Comparison of ENCODE assay signal across 8 cellular contexts in the genomic region with DNA sequence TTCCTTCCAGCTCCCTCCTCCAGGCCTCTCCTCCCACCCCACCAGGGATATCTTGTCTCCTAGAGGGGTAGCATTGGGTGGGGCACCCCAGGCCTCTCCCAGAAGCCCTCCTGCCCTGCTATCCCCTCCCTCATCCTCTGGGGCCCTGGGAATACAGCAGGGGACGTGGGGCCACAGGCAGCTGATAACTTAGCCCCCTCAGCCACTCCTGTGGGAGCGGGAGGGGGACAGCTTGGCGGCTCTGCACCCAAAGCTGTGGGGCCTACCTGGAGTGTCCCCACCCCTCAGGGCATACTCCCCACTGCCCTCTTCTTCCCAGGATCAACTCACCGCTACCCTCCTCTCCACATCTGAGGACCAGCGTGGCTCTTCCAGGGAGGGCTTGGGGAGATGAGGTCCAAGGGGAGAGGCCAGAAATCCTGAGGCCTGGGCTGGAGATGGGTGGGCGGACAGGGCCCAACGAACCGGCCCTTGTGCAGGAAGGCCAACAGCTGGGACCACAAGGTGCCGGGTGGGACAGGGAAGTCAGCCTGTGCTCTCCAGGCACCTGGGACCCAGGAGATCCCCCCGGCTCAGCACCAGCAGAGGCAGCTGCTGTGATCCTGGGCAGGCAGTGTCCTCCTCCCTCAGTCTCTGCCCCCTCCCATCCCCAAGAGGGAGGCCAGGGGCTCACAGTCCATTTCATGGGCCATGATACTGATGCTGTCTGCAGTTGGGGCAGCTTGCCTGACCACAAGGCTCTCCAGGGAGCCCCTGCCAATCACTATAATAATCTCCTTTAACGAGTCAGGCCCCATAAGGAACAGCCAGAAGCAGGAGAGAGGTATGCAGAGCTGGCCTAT. TPM values are rescaled to one million over a fixed set of nuclear protein-coding genes. Genes with fewer than 3 reads are reported as not detected.
DNase-seq lines count a peak whose midpoint lies in the region; ATAC-seq and TF ChIP-seq lines count a peak whose summit lies in the region.

No MANE protein-coding gene starts in this region.

- TF ChIP-seq CTCF in NB4 (IDR thresholded peaks at IDR 0.05; ENCODE audit: low read depth, low read length) (no peak), chondrocyte (IDR thresholded peaks at IDR 0.05) (no peak), colonic mucosa (IDR thresholded peaks at IDR 0.05) (no peak)

- TF ChIP-seq POLR2A in NB4 (IDR thresholded peaks at IDR 0.05; ENCODE audit: extremely low read depth, insufficient read length), result peak; percentile 26

- H3K27me3 ChIP-seq in ACC112 (ENCODE audit: insufficient read depth, low read length) (no peaks in the 10 kb centered on the region), mucosa of rectum (ENCODE audit: control insufficient read depth in 2 of 2, insufficient read depth in 2 of 2, low read length in 2 of 2) (no peaks in the 10 kb centered on the region), colonic mucosa (no peaks in the 10 kb centered on the region)
- H3K27me3 ChIP-seq in effector memory CD4-positive, alpha-beta T cell (replicated peaks; ENCODE audit: control insufficient read depth, insufficient read depth, low read length, poor library complexity, severe bottlenecking), result no peaks in the 10 kb centered on the region

- peaks cover 21% of the 10 kb centered on the region for H3K36me3 Mint-ChIP-seq in chondrocyte (ENCODE audit: low read depth)

- no peak for ATAC-seq in GM19463 (IDR thresholded peaks at IDR 0.05; ENCODE audit: unreplicated experiment)

- H3K9ac ChIP-seq in mucosa of rectum (ENCODE audit: low read depth in 1 of 2, low read length in 2 of 2), result no peak overlapping the region
- H3K9ac ChIP-seq in colonic mucosa (ENCODE audit: low read depth in 2 of 2, low read length in 2 of 2), result peak overlapping the region in 1 of 2 donors; percentile 7

- H2AFZ ChIP-seq in ACC112 (ENCODE audit: low read length, unreplicated experiment), result no peak overlapping the region

- H3K27me3 Mint-ChIP-seq in chondrocyte (ENCODE audit: low read depth), result no peaks in the 10 kb centered on the region

- DNase-seq in NB4 (ENCODE audit: low read depth), result peak; percentile 61
- DNase-seq in chondrocyte (ENCODE audit: low spot score), result peak; percentile 83
- DNase-seq in retina, result no peak
- no peak for DNase-seq in colonic mucosa
- no peak for DNase-seq in effector memory CD4-positive, alpha-beta T cell

- H3K27ac Mint-ChIP-seq in chondrocyte (ENCODE audit: unreplicated experiment), result peak overlapping the region; percentile 85

- no peaks in the 10 kb centered on the region for H3K9me3 Mint-ChIP-seq in chondrocyte (ENCODE audit: low read depth)

- H3K36me3 ChIP-seq in ACC112 (ENCODE audit: insufficient read depth, low read length) (peaks cover 6% of the 10 kb centered on the region; the same call in 1 of the 2 replicates), mucosa of rectum (ENCODE audit: control insufficient read depth in 2 of 2, insufficient read depth in 2 of 2, low read length in 2 of 2) (peaks cover 35 to 49% of the 10 kb centered on the region in 2 donors), colonic mucosa (peaks cover 4% of the 10 kb centered on the region)
- H3K36me3 ChIP-seq in effector memory CD4-positive, alpha-beta T cell (ENCODE audit: control insufficient read depth, insufficient read depth, low read length), result peaks cover 12% of the 10 kb centered on the region

- H3K9me3 ChIP-seq in mucosa of rectum (ENCODE audit: control insufficient read depth in 2 of 2, low read length in 2 of 2) (no peaks in the 10 kb centered on the region), colonic mucosa (no peaks in the 10 kb centered on the region)
- H3K9me3 ChIP-seq in effector memory CD4-positive, alpha-beta T cell (ENCODE audit: control insufficient read depth, low read length), result no peaks in the 10 kb centered on the region

- H3K27ac ChIP-seq in ACC112 (ENCODE audit: low read depth, low read length), result peak overlapping the region; percentile 42
- H3K27ac ChIP-seq in mucosa of rectum (ENCODE audit: low read depth in 2 of 2, low read length in 2 of 2), result peak overlapping the region; percentile 23
- H3K27ac ChIP-seq in colonic mucosa, result no peak overlapping the region
- no peak overlapping the region for H3K27ac ChIP-seq in effector memory CD4-positive, alpha-beta T cell (ENCODE audit: insufficient read depth, low read length, poor library complexity, severe bottlenecking)

- H3K4me3 Mint-ChIP-seq in chondrocyte (ENCODE audit: unreplicated experiment), result no peak overlapping the region

- intact Hi-C loops in colonic mucosa (cut with DNase I), result no loop called here

- no peak overlapping the region for H3K4me3 ChIP-seq in ACC112 (ENCODE audit: low read depth, low read length)
- no peak overlapping the region for H3K4me3 ChIP-seq in NB4 (ENCODE audit: low read depth, low read length)
- no peak overlapping the region for H3K4me3 ChIP-seq in mucosa of rectum (ENCODE audit: low read length in 2 of 2)
- no peak overlapping the region for H3K4me3 ChIP-seq in colonic mucosa
- no peak overlapping the region for H3K4me3 ChIP-seq in effector memory CD4-positive, alpha-beta T cell (ENCODE audit: insufficient read depth, low read depth, low read length, poor library complexity, severe bottlenecking)

- H3K79me2 ChIP-seq in ACC112 (ENCODE audit: control insufficient read depth, insufficient read depth, low read length, unreplicated experiment), result peaks cover 2% of the 10 kb centered on the region

- H3K4me1 Mint-ChIP-seq in chondrocyte (ENCODE audit: low read depth), result peaks cover 59% of the 10 kb centered on the region

- peaks cover 28% of the 10 kb centered on the region for H3K4me1 ChIP-seq in ACC112 (ENCODE audit: control insufficient read depth, insufficient read depth, low read length, unreplicated experiment)
- H3K4me1 ChIP-seq in mucosa of rectum (ENCODE audit: control insufficient read depth in 2 of 2, insufficient read depth in 2 of 2, low read length in 2 of 2), result peaks cover 13 to 14% of the 10 kb centered on the region in 2 donors
- peaks cover 3% of the 10 kb centered on the region for H3K4me1 ChIP-seq in colonic mucosa
- peaks cover 8% of the 10 kb centered on the region for H3K4me1 ChIP-seq in effector memory CD4-positive, alpha-beta T cell (ENCODE audit: control insufficient read depth, insufficient read depth, low read length, poor library complexity, severe bottlenecking)

RNA-seq across cellular contexts. Expression of a gene that starts 23.2 kb away (rescaled TPM):
- total RNA-seq in chondrocyte, result 333 to 440 TPM (median 377 TPM) in 3 replicates
- 100 to 1,000 TPM; 269 to 502 TPM for total RNA-seq in colonic mucosa

RNA-seq across cellular contexts. Expression of a gene that starts 53.0 kb away (rescaled TPM):
- total RNA-seq in chondrocyte, result 11,810 to 14,376 TPM (median 12,130 TPM) in 3 replicates
- total RNA-seq in colonic mucosa, result 1,000 to 10,000 TPM; 4,716 to 6,071 TPM

RNA-seq across cellular contexts. Expression of a gene that starts 59.4 kb away (rescaled TPM):
- total RNA-seq in chondrocyte, result 43.6 to 49.6 TPM (median 45.5 TPM) in 3 replicates
- total RNA-seq in colonic mucosa, result 10 to 100 TPM; 30.7 to 43.9 TPM

Comparison
In these comparisons a context has a peak if more than half of its experiments do, and no peak if none do; other contexts are left out.
1. H3K27ac ChIP-seq: peak in ACC112 (single experiment) and mucosa of rectum (2 of 2); none in colonic mucosa (single experiment) and effector memory CD4-positive, alpha-beta T cell (single experiment).
2. DNase-seq: peak in NB4 (single experiment) and chondrocyte (single experiment); none in retina (single experiment), colonic mucosa (single experiment) and effector memory CD4-positive, alpha-beta T cell (0 of 3).